ENCODE assay signal across 15 cellular contexts in genomic region chr11:127420139-127420538, GRCh38.
DNase-seq lines count a peak whose midpoint lies in the region; ATAC-seq and TF ChIP-seq lines count a peak whose summit lies in the region.
"Had no signal": no experiment of that assay in that cellular context is flagged by ENCODE, and none has a peak within 500 bp of the region (broad histone marks: within the 10 kb centered on the region; RNA-seq: fewer than 3 reads in every experiment).

No MANE protein-coding gene starts in this region.

- no peaks in the 10 kb centered on the region for H3K79me2 ChIP-seq in GM23248 (ENCODE audit: insufficient read depth)

- no peaks in the 10 kb centered on the region for H3K36me3 ChIP-seq in endodermal cell (ENCODE audit: control insufficient read depth, insufficient read depth, low read length)
- no peaks in the 10 kb centered on the region for H3K36me3 ChIP-seq in GM23248 (ENCODE audit: low read depth)

- H3K4me1 Mint-ChIP-seq in endodermal cell (no peaks in the 10 kb centered on the region), mesothelial cell of epicardium (no peaks in the 10 kb centered on the region), type B pancreatic cell (ENCODE audit: unreplicated experiment) (no peaks in the 10 kb centered on the region)
- H3K4me1 Mint-ChIP-seq: CD4-positive, alpha-beta memory T cell had no signal

- no peak overlapping the region for H3K27ac ChIP-seq in endodermal cell (ENCODE audit: low read depth, low read length)
- no peak overlapping the region for H3K27ac ChIP-seq in GM23248

- H3K27me3 Mint-ChIP-seq in endodermal cell (ENCODE audit: insufficient read depth): no peaks in the 10 kb centered on the region
- H3K27me3 Mint-ChIP-seq in mesothelial cell of epicardium (ENCODE audit: low read depth): peaks cover 2% of the 10 kb centered on the region
- H3K27me3 Mint-ChIP-seq in type B pancreatic cell: no peaks in the 10 kb centered on the region
- H3K27me3 Mint-ChIP-seq: CD4-positive, alpha-beta memory T cell had no signal

- H3K4me1 ChIP-seq in endodermal cell (ENCODE audit: control insufficient read depth, insufficient read depth, low read length) (no peaks in the 10 kb centered on the region), GM23248 (ENCODE audit: insufficient read depth) (no peaks in the 10 kb centered on the region)

- DNase-seq in endodermal cell: no peak
- DNase-seq in mesothelial cell of epicardium (ENCODE audit: low spot score in 2 of 2, unreplicated experiment in 2 of 2): no peak
- no peak for DNase-seq in type B pancreatic cell (ENCODE audit: extremely low spot score, unreplicated experiment)
- no peak for DNase-seq in GM23248
- DNase-seq in ecto neural progenitor cell (ENCODE audit: low spot score): no peak
- DNase-seq: C1 segment of cervical spinal cord; Calu3; CD4-positive, alpha-beta memory T cell; COR-L47; DMS53; DMS79 treated with DMSO at 0.1 percent for 48 hours; GF-D8; GOT3; HCEC 1CT had no signal

- ATAC-seq in GM19328 (IDR thresholded peaks at IDR 0.05; ENCODE audit: unreplicated experiment): no peak

- H3K36me3 Mint-ChIP-seq in endodermal cell (ENCODE audit: low read depth) (no peaks in the 10 kb centered on the region), mesothelial cell of epicardium (no peaks in the 10 kb centered on the region), type B pancreatic cell (no peaks in the 10 kb centered on the region)
- H3K36me3 Mint-ChIP-seq: CD4-positive, alpha-beta memory T cell had no signal

- TF ChIP-seq CTCF in endodermal cell (conservative IDR thresholded peaks at IDR 0.05): peak; percentile 56
- TF ChIP-seq CTCF in mesothelial cell of epicardium (IDR thresholded peaks at IDR 0.05; ENCODE audit: unreplicated experiment): peak; percentile 15
- peak; percentile 64 for TF ChIP-seq CTCF in type B pancreatic cell (conservative IDR thresholded peaks at IDR 0.05)

- H2AFZ ChIP-seq in GM23248: no peak overlapping the region

- H3K9ac ChIP-seq in endodermal cell (ENCODE audit: extremely low read depth, low read length, poor library complexity, severe bottlenecking) (no peak overlapping the region), GM23248 (no peak overlapping the region)

- H3K9me3 ChIP-seq in endodermal cell (ENCODE audit: control insufficient read depth, low read length) (no peaks in the 10 kb centered on the region), GM23248 (ENCODE audit: low read depth) (no peaks in the 10 kb centered on the region)

- no peak overlapping the region for H3K4me3 ChIP-seq in endodermal cell (ENCODE audit: low read length)
- H3K4me3 ChIP-seq in GM23248: no peak overlapping the region

- H3K27ac Mint-ChIP-seq in endodermal cell: no peak overlapping the region
- no peak overlapping the region for H3K27ac Mint-ChIP-seq in mesothelial cell of epicardium
- H3K27ac Mint-ChIP-seq in type B pancreatic cell: no peak overlapping the region
- H3K27ac Mint-ChIP-seq: CD4-positive, alpha-beta memory T cell had no signal

- in situ Hi-C loops in GM23248 (cut with MboI): no loop called here

- H3K27me3 ChIP-seq in endodermal cell (ENCODE audit: control insufficient read depth, insufficient read depth, low read length, poor library complexity, severe bottlenecking) (no peaks in the 10 kb centered on the region), GM23248 (replicated peaks; ENCODE audit: insufficient read depth) (no peaks in the 10 kb centered on the region)

- no peaks in the 10 kb centered on the region for H3F3A ChIP-seq in GM23248 (ENCODE audit: insufficient read depth)

- no peaks in the 10 kb centered on the region for H4K20me1 ChIP-seq in GM23248 (ENCODE audit: insufficient read depth)

- H3K9me3 Mint-ChIP-seq in endodermal cell (no peaks in the 10 kb centered on the region), mesothelial cell of epicardium (peaks cover 12% of the 10 kb centered on the region), type B pancreatic cell (no peaks in the 10 kb centered on the region)

- H3K9me2 ChIP-seq in GM23248 (ENCODE audit: insufficient read depth): no peaks in the 10 kb centered on the region

- no peak overlapping the region for H3K4me2 ChIP-seq in GM23248 (ENCODE audit: unreplicated experiment)

- no peak overlapping the region for H3K4me3 Mint-ChIP-seq in endodermal cell
- H3K4me3 Mint-ChIP-seq in mesothelial cell of epicardium: no peak overlapping the region
- no peak overlapping the region for H3K4me3 Mint-ChIP-seq in type B pancreatic cell
- H3K4me3 Mint-ChIP-seq: CD4-positive, alpha-beta memory T cell had no signal
